In the genomic region with DNA sequence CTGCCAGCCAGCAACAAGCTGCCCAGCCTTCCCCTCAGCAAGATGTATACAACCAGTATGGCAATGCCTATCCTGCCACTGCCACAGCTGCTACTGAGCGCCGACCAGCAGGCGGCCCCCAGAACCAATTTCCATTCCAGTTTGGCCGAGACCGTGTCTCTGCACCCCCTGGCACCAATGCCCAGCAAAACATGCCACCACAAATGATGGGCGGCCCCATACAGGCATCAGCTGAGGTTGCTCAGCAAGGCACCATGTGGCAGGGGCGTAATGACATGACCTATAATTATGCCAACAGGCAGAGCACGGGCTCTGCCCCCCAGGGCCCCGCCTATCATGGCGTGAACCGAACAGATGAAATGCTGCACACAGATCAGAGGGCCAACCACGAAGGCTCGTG, we compare ENCODE assay signal across 1 cellular context.
TF ChIP-seq lines count a peak whose summit lies in the region.

No MANE protein-coding gene starts in this region.

TF ChIP-seq in HEK293, 187 proteins besides CTCF, POLR2A, EP300 and RAD21:
- TF ChIP-seq ZNF211 (tag by site-specific recombination; IDR thresholded peaks at IDR 0.05; ENCODE audit: low read depth), result no peak
- TF ChIP-seq, protein P1, sequence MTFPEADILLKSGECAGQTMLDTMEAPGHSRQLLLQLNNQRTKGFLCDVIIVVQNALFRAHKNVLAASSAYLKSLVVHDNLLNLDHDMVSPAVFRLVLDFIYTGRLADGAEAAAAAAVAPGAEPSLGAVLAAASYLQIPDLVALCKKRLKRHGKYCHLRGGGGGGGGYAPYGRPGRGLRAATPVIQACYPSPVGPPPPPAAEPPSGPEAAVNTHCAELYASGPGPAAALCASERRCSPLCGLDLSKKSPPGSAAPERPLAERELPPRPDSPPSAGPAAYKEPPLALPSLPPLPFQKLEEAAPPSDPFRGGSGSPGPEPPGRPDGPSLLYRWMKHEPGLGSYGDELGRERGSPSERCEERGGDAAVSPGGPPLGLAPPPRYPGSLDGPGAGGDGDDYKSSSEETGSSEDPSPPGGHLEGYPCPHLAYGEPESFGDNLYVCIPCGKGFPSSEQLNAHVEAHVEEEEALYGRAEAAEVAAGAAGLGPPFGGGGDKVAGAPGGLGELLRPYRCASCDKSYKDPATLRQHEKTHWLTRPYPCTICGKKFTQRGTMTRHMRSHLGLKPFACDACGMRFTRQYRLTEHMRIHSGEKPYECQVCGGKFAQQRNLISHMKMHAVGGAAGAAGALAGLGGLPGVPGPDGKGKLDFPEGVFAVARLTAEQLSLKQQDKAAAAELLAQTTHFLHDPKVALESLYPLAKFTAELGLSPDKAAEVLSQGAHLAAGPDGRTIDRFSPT (tag by site-specific recombination; IDR thresholded peaks at IDR 0.05), result peak; percentile 51; the same call in 1 of the 2 replicates
TF ChIP-seq in HEK293: peak in this region for 1.
